Comparison of ENCODE assay signal across 3 cellular contexts in genomic region chr19:17279436-17279835, GRCh38.
A peak's percentile ranks its signal among the peaks of the same experiment; 100 is the strongest.
TF ChIP-seq lines count a peak whose summit lies in the region.

No MANE protein-coding gene starts in this region.

TF ChIP-seq in SK-N-SH, 30 proteins besides CTCF, POLR2A, EP300 and RAD21:
- TF ChIP-seq NFIC (IDR thresholded peaks at IDR 0.05; ENCODE audit: borderline replicate concordance) (no peak), ELF1 (IDR thresholded peaks at IDR 0.05) (no peak), ZBTB33 (IDR thresholded peaks at IDR 0.05; ENCODE audit: borderline replicate concordance, low read depth) (no peak), POLR2AphosphoS5 (IDR thresholded peaks at IDR 0.05; ENCODE audit: low read depth, low read length) (no peak), TCF12 (IDR thresholded peaks at IDR 0.05) (no peak), REST (IDR thresholded peaks at IDR 0.05; ENCODE audit: low read depth, low read length) (no peak), MXI1 (IDR thresholded peaks at IDR 0.05; ENCODE audit: low read depth, low read length) (no peak), FOXJ3 (CRISPR knock-in tag; IDR thresholded peaks at IDR 0.05) (no peak), PBX3 (IDR thresholded peaks at IDR 0.05) (no peak), RXRA (IDR thresholded peaks at IDR 0.05; ENCODE audit: borderline replicate concordance, low read depth) (no peak), MAX (IDR thresholded peaks at IDR 0.05; ENCODE audit: low read depth) (no peak)

TF ChIP-seq in SK-N-SH treated with all-trans-retinoic acid at 6 μM for 48 hours, 23 proteins besides CTCF, POLR2A, EP300 and RAD21:
- TF ChIP-seq ZNF8 (CRISPR knock-in tag; IDR thresholded peaks at IDR 0.05) = no peak
- no peak for TF ChIP-seq POU6F1 (CRISPR knock-in tag; IDR thresholded peaks at IDR 0.05; ENCODE audit: borderline replicate concordance, low read depth)
- TF ChIP-seq ARNTL (CRISPR knock-in tag; IDR thresholded peaks at IDR 0.05; ENCODE audit: borderline replicate concordance, low read depth) = no peak
- no peak for TF ChIP-seq TCF4 (CRISPR knock-in tag; IDR thresholded peaks at IDR 0.05; ENCODE audit: borderline replicate concordance)
- TF ChIP-seq CSDC2 (CRISPR knock-in tag; IDR thresholded peaks at IDR 0.05) = no peak
- TF ChIP-seq PATZ1 (CRISPR knock-in tag; IDR thresholded peaks at IDR 0.05; ENCODE audit: borderline replicate concordance) = no peak
- TF ChIP-seq SNAI2 (CRISPR knock-in tag; IDR thresholded peaks at IDR 0.05) = no peak
- TF ChIP-seq ZC3H10 (CRISPR knock-in tag; IDR thresholded peaks at IDR 0.05) = no peak
- TF ChIP-seq GLIS3 (CRISPR knock-in tag; IDR thresholded peaks at IDR 0.05) = no peak
- TF ChIP-seq CSRNP3 (CRISPR knock-in tag; IDR thresholded peaks at IDR 0.05) = no peak
- TF ChIP-seq TOX (CRISPR knock-in tag; IDR thresholded peaks at IDR 0.05; ENCODE audit: borderline replicate concordance) = no peak
- TF ChIP-seq PPARA (CRISPR knock-in tag; IDR thresholded peaks at IDR 0.05; ENCODE audit: borderline replicate concordance) = no peak

TF ChIP-seq in HepG2, 621 proteins besides CTCF, POLR2A, EP300 and RAD21:
- TF ChIP-seq ZMYM3 (CRISPR knock-in tag; IDR thresholded peaks at IDR 0.05) (no peak), ZNF329 (CRISPR knock-in tag; IDR thresholded peaks at IDR 0.05; ENCODE audit: low read depth) (peak; percentile 93)
